In the genomic region with DNA sequence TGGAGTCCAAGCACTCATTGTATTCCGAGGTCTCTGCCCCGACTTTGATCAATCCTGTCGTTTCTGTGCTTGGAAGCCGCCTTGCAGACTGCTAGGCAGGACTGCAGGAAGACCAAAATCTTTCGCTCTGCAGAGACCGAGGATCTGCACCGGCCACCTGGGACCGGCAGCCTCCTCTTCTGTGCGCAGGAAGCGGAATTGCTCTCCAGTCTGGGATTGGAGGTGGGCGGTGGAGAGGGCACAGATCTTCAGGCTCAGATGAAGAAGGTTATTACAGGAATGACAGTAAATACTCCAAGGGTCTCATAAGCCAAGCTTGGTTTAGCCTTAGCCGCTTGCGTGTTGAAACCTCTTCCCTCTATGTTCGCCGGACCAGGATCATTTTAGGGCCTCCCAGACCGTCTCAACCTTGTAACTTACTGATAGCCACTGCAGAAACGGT, we compare ENCODE assay signal across 8 cellular contexts. TPM values are rescaled to one million over a fixed set of nuclear protein-coding genes. Genes with fewer than 3 reads are reported as not detected.
DNase-seq lines count a peak whose midpoint lies in the region; ATAC-seq and TF ChIP-seq lines count a peak whose summit lies in the region.

No MANE protein-coding gene starts in this region.

- no peaks in the 10 kb centered on the region for H3K9me3 ChIP-seq in cardiac muscle cell (ENCODE audit: low read depth)
- H3K9me3 ChIP-seq in parathyroid adenoma (ENCODE audit: control insufficient read depth, low read length): no peaks in the 10 kb centered on the region

- no peak overlapping the region for H3K9ac ChIP-seq in parathyroid adenoma

- TF ChIP-seq CTCF in cardiac muscle cell (IDR thresholded peaks at IDR 0.05; ENCODE audit: low read depth, low read length) (no peak), parathyroid adenoma (IDR thresholded peaks at IDR 0.05) (no peak)

- H3K4me3 Mint-ChIP-seq in activated naive CD4-positive, alpha-beta T cell treated with anti-CD3 and anti-CD28 coated beads, Interleukin-2, amount 50 U/mL, for 24 hours: peak overlapping the region; percentile 86

- DNase-seq in NCI-H2081 (lab: John Stamatoyannopoulos, UW): peak; percentile 17 to 43
- no peak for DNase-seq in NCI-H2081 treated with DMSO at 0.1 percent for 48 hours (lab: John Stamatoyannopoulos, UW)
- peak; percentile 22 for DNase-seq in NCI-H146 treated with DMSO at 0.1 percent for 48 hours (lab: John Stamatoyannopoulos, UW; ENCODE audit: unreplicated experiment)
- peak; percentile 43 to 46 for DNase-seq in cardiac muscle cell (ENCODE audit: low read depth in 1 of 2, low spot score in 1 of 2)
- DNase-seq in stimulated activated naive CD4-positive, alpha-beta T cell (lab: John Stamatoyannopoulos, UW): no peak

- H3K27ac ChIP-seq in cardiac muscle cell (no peak overlapping the region), parathyroid adenoma (no peak overlapping the region)

- peaks cover 14% of the 10 kb centered on the region for H3K36me3 ChIP-seq in cardiac muscle cell
- no peaks in the 10 kb centered on the region for H3K36me3 ChIP-seq in parathyroid adenoma (ENCODE audit: control insufficient read depth, insufficient read depth, low read length)

- H3K4me3 ChIP-seq in cardiac muscle cell (peak overlapping the region; percentile 97), parathyroid adenoma (ENCODE audit: low read depth, low read length) (peak overlapping the region; percentile 63)

- peaks cover 14% of the 10 kb centered on the region for H3K36me3 Mint-ChIP-seq in activated naive CD4-positive, alpha-beta T cell treated with anti-CD3 and anti-CD28 coated beads, Interleukin-2, amount 50 U/mL, for 24 hours

- H3K4me1 ChIP-seq in cardiac muscle cell (ENCODE audit: low read depth) (peaks cover 3% of the 10 kb centered on the region), parathyroid adenoma (peaks cover 4% of the 10 kb centered on the region)

- no peak for ATAC-seq in GM18858 (IDR thresholded peaks at IDR 0.05; ENCODE audit: unreplicated experiment)

- peaks cover 5% of the 10 kb centered on the region for H3K27me3 ChIP-seq in cardiac muscle cell
- H3K27me3 ChIP-seq in parathyroid adenoma (ENCODE audit: control insufficient read depth, insufficient read depth, low read length): no peaks in the 10 kb centered on the region

- H3K79me2 ChIP-seq in parathyroid adenoma: no peaks in the 10 kb centered on the region

- peaks cover 3% of the 10 kb centered on the region for H3K27me3 Mint-ChIP-seq in activated naive CD4-positive, alpha-beta T cell treated with anti-CD3 and anti-CD28 coated beads, Interleukin-2, amount 50 U/mL, for 24 hours

- H2AFZ ChIP-seq in parathyroid adenoma: peak overlapping the region; percentile 72

- H3K27ac Mint-ChIP-seq in activated naive CD4-positive, alpha-beta T cell treated with anti-CD3 and anti-CD28 coated beads, Interleukin-2, amount 50 U/mL, for 24 hours: peak overlapping the region; percentile 66

- peak overlapping the region; percentile 78 for H3K4me2 ChIP-seq in parathyroid adenoma (ENCODE audit: low read length)

- no peaks in the 10 kb centered on the region for H3K9me3 Mint-ChIP-seq in activated naive CD4-positive, alpha-beta T cell treated with anti-CD3 and anti-CD28 coated beads, Interleukin-2, amount 50 U/mL, for 24 hours

- H3K4me1 Mint-ChIP-seq in activated naive CD4-positive, alpha-beta T cell treated with anti-CD3 and anti-CD28 coated beads, Interleukin-2, amount 50 U/mL, for 24 hours: peaks cover 30% of the 10 kb centered on the region

RNA-seq across cellular contexts. Expression of gene MIA3, which starts 1.0 kb away (rescaled TPM):
- 29.3 and 38.5 TPM in 2 replicates for total RNA-seq in cardiac muscle cell
- polyA plus RNA-seq in cardiac muscle cell: 32.9 and 53.8 TPM in 2 replicates

RNA-seq across cellular contexts. Expression of gene TAF1A, which starts 29.2 kb away (rescaled TPM):
- 5.0 and 5.7 TPM in 2 replicates for total RNA-seq in cardiac muscle cell
- 3.9 and 5.5 TPM in 2 replicates for polyA plus RNA-seq in cardiac muscle cell

Comparison
In these comparisons a context has a peak if more than half of its experiments do, and no peak if none do; other contexts are left out.
1. DNase-seq: peak in NCI-H2081 (2 of 2), NCI-H146 treated with DMSO at 0.1 percent for 48 hours (single experiment) and cardiac muscle cell (2 of 2); none in NCI-H2081 treated with DMSO at 0.1 percent for 48 hours (single experiment) and stimulated activated naive CD4-positive, alpha-beta T cell (0 of 6).